ENCODE assay signal across 26 cellular contexts in the genomic region with DNA sequence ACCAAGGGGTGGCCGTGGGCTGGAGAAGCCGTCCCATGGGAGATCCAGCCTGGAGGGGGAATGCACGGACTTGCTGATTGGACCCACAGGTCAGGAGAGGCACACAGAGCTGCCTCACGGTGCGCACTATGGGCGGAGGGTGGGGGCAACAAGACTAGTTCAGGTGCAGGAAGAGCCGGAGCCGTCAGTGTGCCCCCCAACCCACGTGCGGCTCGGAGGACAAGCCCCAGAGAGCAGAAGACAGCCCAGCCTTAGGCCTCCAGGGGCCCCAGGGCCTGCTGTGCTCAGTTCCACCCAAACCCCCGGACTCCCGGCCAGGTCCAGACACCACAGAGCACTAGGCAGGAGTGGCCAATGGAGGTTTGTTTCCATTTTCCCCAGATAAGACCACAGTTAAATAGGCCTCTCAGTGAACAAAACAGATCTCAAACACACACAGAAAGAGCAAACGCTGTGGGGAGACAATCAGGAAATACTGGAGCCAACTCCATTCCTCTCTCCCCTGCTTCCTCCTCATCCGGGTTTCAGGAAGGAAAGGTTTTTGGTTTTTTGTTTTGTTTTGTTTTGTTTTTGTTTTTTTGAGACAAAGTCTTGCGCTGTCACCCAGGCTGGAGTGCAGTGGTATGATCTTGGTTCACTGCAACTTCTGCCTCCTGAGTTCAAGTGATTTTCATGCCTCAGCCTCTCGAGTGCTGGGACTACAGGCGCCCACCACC.
"Had no signal": no experiment of that assay in that cellular context is flagged by ENCODE, and none has a peak within 500 bp of the region (broad histone marks: within the 10 kb centered on the region; RNA-seq: fewer than 3 reads in every experiment).

No MANE protein-coding gene starts in this region.

- FAIRE-seq: small intestine, urothelium cell line had no signal

- H3K36me3 ChIP-seq: left lung, stomach, suprapubic skin, tibial nerve had no signal

- H3K27me3 Mint-ChIP-seq: activated B cell treated with CpG ODN at 0.5 μM for 24 hours; activated CD4-positive, alpha-beta T cell treated with anti-CD3 and anti-CD28 coated beads for 36 hours had no signal

- H3K4me3 ChIP-seq: coronary artery, left lung, lung, stomach, suprapubic skin, tibial nerve had no signal

- ATAC-seq: activated CD4-positive, alpha-beta T cell treated with anti-CD3 and anti-CD28 coated beads for 36 hours; activated T-cell treated with anti-CD3 and anti-CD28 coated beads, Interleukin-2, amount 50 U/mL, for 4 hours; foreskin keratinocyte; left lung; sciatic nerve; stimulated activated effector memory CD8-positive, alpha-beta T cell treated with anti-CD3 and anti-CD28 coated beads, Interleukin-12 subunit alpha, Interleukin-12 subunit beta, amount 100 ng/mL, for 72 hours had no signal

- H3K27ac Mint-ChIP-seq: activated B cell treated with CpG ODN at 0.5 μM for 24 hours; activated CD4-positive, alpha-beta T cell treated with anti-CD3 and anti-CD28 coated beads for 36 hours; activated naive CD4-positive, alpha-beta T cell treated with anti-CD3 and anti-CD28 coated beads, Interleukin-2, amount 10 ng/mL, durations not matched to agents 7 days and 5 days; T-helper 1 cell treated with Interleukin-12 subunit alpha and Interleukin-12 subunit beta and Interleukin-4 antibody, amounts not matched to agents 30 μg/mL and 1 μg/mL, for 36 hours had no signal

- H3K27ac ChIP-seq: coronary artery, foreskin keratinocyte, left lung, stomach, suprapubic skin, tibial nerve had no signal

- H3K4me1 Mint-ChIP-seq: activated B cell treated with CpG ODN at 0.5 μM for 24 hours; activated CD4-positive, alpha-beta T cell treated with anti-CD3 and anti-CD28 coated beads for 36 hours; activated naive CD4-positive, alpha-beta T cell treated with anti-CD3 and anti-CD28 coated beads, Interleukin-2, amount 10 ng/mL, durations not matched to agents 7 days and 5 days; immature natural killer cell had no signal

- H3K4me3 Mint-ChIP-seq: activated B cell treated with CpG ODN at 0.5 μM for 24 hours; activated CD4-positive, alpha-beta T cell treated with anti-CD3 and anti-CD28 coated beads for 36 hours; activated naive CD4-positive, alpha-beta T cell treated with anti-CD3 and anti-CD28 coated beads, Interleukin-2, amount 10 ng/mL, durations not matched to agents 7 days and 5 days; activated T-cell treated with anti-CD3 and anti-CD28 coated beads, Interleukin-2, amount 50 U/mL, for 4 hours; immature natural killer cell; nephron; stimulated activated effector memory CD8-positive, alpha-beta T cell treated with anti-CD3 and anti-CD28 coated beads, Interleukin-12 subunit alpha, Interleukin-12 subunit beta, amount 100 ng/mL, for 72 hours; T-helper 1 cell treated with Interleukin-12 subunit alpha and Interleukin-12 subunit beta and Interleukin-4 antibody, amounts not matched to agents 30 μg/mL and 1 μg/mL, for 36 hours had no signal

- H3K36me3 Mint-ChIP-seq: activated naive CD4-positive, alpha-beta T cell treated with anti-CD3 and anti-CD28 coated beads, Interleukin-2, amount 10 ng/mL, durations not matched to agents 7 days and 5 days; immature natural killer cell; stimulated activated effector memory CD8-positive, alpha-beta T cell treated with anti-CD3 and anti-CD28 coated beads, Interleukin-12 subunit alpha, Interleukin-12 subunit beta, amount 100 ng/mL, for 72 hours had no signal

- H3K27me3 ChIP-seq: foreskin keratinocyte, left lung, stomach, suprapubic skin, tibial nerve had no signal

- DNase-seq: activated B cell treated with CpG ODN at 0.5 μM for 24 hours; activated CD4-positive, alpha-beta T cell treated with anti-CD3 and anti-CD28 coated beads for 36 hours; activated CD4-positive, alpha-beta T cell treated with anti-CD3 and anti-CD28 coated beads, Interleukin-2, amount 50 U/mL, for 4 hours; activated CD8-positive, alpha-beta memory T cell treated with anti-CD3 and anti-CD28 coated beads for 24 hours; activated CD8-positive, alpha-beta memory T cell treated with anti-CD3 and anti-CD28 coated beads, Interleukin-2, amount 50 U/mL, for 48 hours; activated naive CD4-positive, alpha-beta T cell treated with anti-CD3 and anti-CD28 coated beads, Interleukin-2, amount 10 ng/mL, durations not matched to agents 7 days and 5 days; activated T-cell treated with anti-CD3 and anti-CD28 coated beads, Interleukin-2, amount 50 U/mL, for 4 hours; cerebellar nuclear complex; erythroblast; foreskin keratinocyte; immature natural killer cell; kidney glomerular epithelial cell; left lung; small intestine; stimulated activated CD4-positive, alpha-beta T cell treated with anti-CD3 and anti-CD28 coated beads, Interleukin-2, amount 100 ng/mL, for 24 hours; stomach; T1000 had no signal

- H3K4me1 ChIP-seq: left lung had no signal

- H3K9me3 ChIP-seq: stomach, suprapubic skin, tibial nerve had no signal
